ENCODE assay signal across 8 cellular contexts in genomic region chr18:79504495-79504894, GRCh38.
A peak's percentile ranks its signal among the peaks of the same experiment; 100 is the strongest.
DNase-seq lines count a peak whose midpoint lies in the region; ATAC-seq and TF ChIP-seq lines count a peak whose summit lies in the region.
"Not testable (repeated sequence)": the region's sequence is repeated elsewhere in the genome, so short reads cannot be mapped to it uniquely, and the experiment has no call there.

No MANE protein-coding gene starts in this region.

- DNase-seq in CD4-positive, alpha-beta memory T cell; activated B cell treated with CpG ODN at 0.5 μM for 24 hours; nephron progenitor cell; stimulated activated naive B cell treated with anti-CD40 and anti-IgM and Interleukin-4, amounts not matched to agents 10 μg/mL and 1 μg/mL and 100 μg/mL, for 72 hours: not testable (repeated sequence)
- DNase-seq in MV-4-11 (lab: John Stamatoyannopoulos, UW) (peak; percentile 34), amniotic epithelial cell (ENCODE audit: low read depth) (peak; percentile 27), cardiac septum (ENCODE audit: low spot score) (peak; percentile 41)

- H3K27ac Mint-ChIP-seq in CD4-positive, alpha-beta memory T cell = peak overlapping the region; percentile 64 to 91 (median 86)
- H3K27ac Mint-ChIP-seq in activated B cell treated with CpG ODN at 0.5 μM for 24 hours = peak overlapping the region; percentile 75
- peak overlapping the region; percentile 39 for H3K27ac Mint-ChIP-seq in activated T-helper 17 cell treated with anti-CD3 and anti-CD28 coated beads, Interleukin-2, amount 50 U/mL, for 72 hours
- not testable (repeated sequence) for H3K27ac Mint-ChIP-seq in nephron progenitor cell
- H3K27ac Mint-ChIP-seq in stimulated activated naive B cell treated with anti-CD40 and anti-IgM and Interleukin-4, amounts not matched to agents 10 μg/mL and 1 μg/mL and 100 μg/mL, for 72 hours = peak overlapping the region; percentile 95

- intact Hi-C loops in CD4-positive, alpha-beta memory T cell (cut with micrococcal nuclease); activated B cell treated with CpG ODN at 0.5 μM for 24 hours (cut with micrococcal nuclease); cardiac septum (cut with DNase I): not testable (repeated sequence)

- TF ChIP-seq CTCF in activated B cell treated with CpG ODN at 0.5 μM for 24 hours (IDR thresholded peaks at IDR 0.05); nephron progenitor cell (IDR thresholded peaks at IDR 0.05): not testable (repeated sequence)

- ATAC-seq in activated B cell treated with CpG ODN at 0.5 μM for 24 hours (ENCODE audit: low read depth); stimulated activated naive B cell treated with anti-CD40 and anti-IgM and Interleukin-4, amounts not matched to agents 10 μg/mL and 1 μg/mL and 100 μg/mL, for 72 hours (replicated peaks): not testable (repeated sequence)
- ATAC-seq in activated T-helper 17 cell treated with anti-CD3 and anti-CD28 coated beads, Interleukin-2, amount 50 U/mL, for 72 hours (replicated peaks) = peak; percentile 54

- peak overlapping the region in 6 of 8 donors; percentile 53 to 74 (median 56) for H3K4me3 Mint-ChIP-seq in CD4-positive, alpha-beta memory T cell
- H3K4me3 Mint-ChIP-seq in activated B cell treated with CpG ODN at 0.5 μM for 24 hours = peak overlapping the region; percentile 20
- peak overlapping the region; percentile 44 for H3K4me3 Mint-ChIP-seq in activated T-helper 17 cell treated with anti-CD3 and anti-CD28 coated beads, Interleukin-2, amount 50 U/mL, for 72 hours
- peak overlapping the region; percentile 14 for H3K4me3 Mint-ChIP-seq in nephron progenitor cell
- peak overlapping the region; percentile 44 to 60 for H3K4me3 Mint-ChIP-seq in stimulated activated naive B cell treated with anti-CD40 and anti-IgM and Interleukin-4, amounts not matched to agents 10 μg/mL and 1 μg/mL and 100 μg/mL, for 72 hours

- not testable (repeated sequence) for H3K4me3 ChIP-seq in CD4-positive, alpha-beta memory T cell (ENCODE audit: low read length in 2 of 2)

- H3K27me3 Mint-ChIP-seq in CD4-positive, alpha-beta memory T cell; activated B cell treated with CpG ODN at 0.5 μM for 24 hours; activated T-helper 17 cell treated with anti-CD3 and anti-CD28 coated beads, Interleukin-2, amount 50 U/mL, for 72 hours; stimulated activated naive B cell treated with anti-CD40 and anti-IgM and Interleukin-4, amounts not matched to agents 10 μg/mL and 1 μg/mL and 100 μg/mL, for 72 hours: not testable (repeated sequence)
- H3K27me3 Mint-ChIP-seq in nephron progenitor cell (ENCODE audit: low read depth, poor library complexity) = peaks cover 45% of the 10 kb centered on the region

- H3K36me3 ChIP-seq in CD4-positive, alpha-beta memory T cell (ENCODE audit: insufficient read depth, low read length) = not testable (repeated sequence)

- H3K4me1 Mint-ChIP-seq in CD4-positive, alpha-beta memory T cell = peaks cover 38 to 69% (median 53%) of the 10 kb centered on the region in 4 donors
- H3K4me1 Mint-ChIP-seq in activated B cell treated with CpG ODN at 0.5 μM for 24 hours (peaks cover 54% of the 10 kb centered on the region), nephron progenitor cell (peaks cover 37% of the 10 kb centered on the region)
- peaks cover 32% of the 10 kb centered on the region for H3K4me1 Mint-ChIP-seq in activated T-helper 17 cell treated with anti-CD3 and anti-CD28 coated beads, Interleukin-2, amount 50 U/mL, for 72 hours
- H3K4me1 Mint-ChIP-seq in stimulated activated naive B cell treated with anti-CD40 and anti-IgM and Interleukin-4, amounts not matched to agents 10 μg/mL and 1 μg/mL and 100 μg/mL, for 72 hours = peaks cover 51 to 72% of the 10 kb centered on the region in 2 donors

- not testable (repeated sequence) for H3K9me3 ChIP-seq in CD4-positive, alpha-beta memory T cell (ENCODE audit: control insufficient read depth in 1 of 2, low read length in 2 of 2)

- peaks cover 10 to 18% of the 10 kb centered on the region in 2 donors for H3K36me3 Mint-ChIP-seq in CD4-positive, alpha-beta memory T cell
- H3K36me3 Mint-ChIP-seq in activated B cell treated with CpG ODN at 0.5 μM for 24 hours (ENCODE audit: low read depth) = peaks cover 21% of the 10 kb centered on the region
- H3K36me3 Mint-ChIP-seq in activated T-helper 17 cell treated with anti-CD3 and anti-CD28 coated beads, Interleukin-2, amount 50 U/mL, for 72 hours (ENCODE audit: low read depth) = peaks cover 27% of the 10 kb centered on the region
- H3K36me3 Mint-ChIP-seq in nephron progenitor cell (ENCODE audit: low read depth) = peaks cover 16% of the 10 kb centered on the region
- peaks cover 41 to 53% of the 10 kb centered on the region in 2 donors for H3K36me3 Mint-ChIP-seq in stimulated activated naive B cell treated with anti-CD40 and anti-IgM and Interleukin-4, amounts not matched to agents 10 μg/mL and 1 μg/mL and 100 μg/mL, for 72 hours

- H3K4me1 ChIP-seq in CD4-positive, alpha-beta memory T cell (ENCODE audit: insufficient read depth, low read length) = peaks cover 57% of the 10 kb centered on the region

- H3K27ac ChIP-seq in CD4-positive, alpha-beta memory T cell (ENCODE audit: low read depth, low read length) = not testable (repeated sequence)

- H3K9me3 Mint-ChIP-seq in CD4-positive, alpha-beta memory T cell; activated B cell treated with CpG ODN at 0.5 μM for 24 hours; activated T-helper 17 cell treated with anti-CD3 and anti-CD28 coated beads, Interleukin-2, amount 50 U/mL, for 72 hours: not testable (repeated sequence)
- peaks cover 24% of the 10 kb centered on the region for H3K9me3 Mint-ChIP-seq in nephron progenitor cell
- peaks cover 8 to 12% of the 10 kb centered on the region in 2 donors for H3K9me3 Mint-ChIP-seq in stimulated activated naive B cell treated with anti-CD40 and anti-IgM and Interleukin-4, amounts not matched to agents 10 μg/mL and 1 μg/mL and 100 μg/mL, for 72 hours

- CTCF ChIA-PET in CD4-positive, alpha-beta memory T cell (lab: Charles Lee; ENCODE audit: partially characterized antibody) = interaction anchor here (1.0 to 1.5 kb wide), 2 partner anchors 12 to 124 kb away, joined by 3 read pairs; no protein-coding TSS in a partner anchor
- CTCF ChIA-PET in activated B cell treated with CpG ODN at 0.5 μM for 24 hours (lab: Charles Lee) = not testable (repeated sequence)

- POLR2A ChIA-PET in CD4-positive, alpha-beta memory T cell (lab: Charles Lee; ENCODE audit: partially characterized antibody) = interaction anchor here (0.8 to 1.2 kb wide), 2 partner anchors 9 to 19 kb away, joined by 3 read pairs; no protein-coding TSS in a partner anchor
- POLR2A ChIA-PET in activated B cell treated with CpG ODN at 0.5 μM for 24 hours (lab: Charles Lee) = interaction anchor here (1.5 kb wide), 1 partner anchor 108 kb away, joined by 4 read pairs; no protein-coding TSS in a partner anchor

- not testable (repeated sequence) for H3K27me3 ChIP-seq in CD4-positive, alpha-beta memory T cell (ENCODE audit: insufficient read depth, low read length)
